9 cellular contexts compared by ENCODE assay signal in the genomic region with DNA sequence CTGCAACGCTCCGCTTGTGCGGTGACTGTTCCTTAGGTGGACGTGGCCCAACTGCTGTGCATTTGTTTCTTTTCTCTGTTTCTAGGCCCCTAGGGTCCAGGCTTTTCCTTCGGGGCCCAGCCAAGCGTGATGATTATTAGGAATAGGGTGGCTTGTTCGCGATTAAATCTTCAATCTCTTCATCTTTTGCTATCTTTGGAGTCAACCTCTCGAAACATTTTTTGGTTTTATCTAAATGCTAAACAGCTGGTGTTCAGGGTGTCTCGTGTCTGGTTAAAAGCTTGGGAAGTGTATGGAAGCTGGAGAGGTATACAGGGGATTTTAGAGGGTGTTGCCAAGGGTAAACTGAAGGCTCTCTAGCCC. TPM values are rescaled to one million over a fixed set of nuclear protein-coding genes. Genes with fewer than 3 reads are reported as not detected.
DNase-seq lines count a peak whose midpoint lies in the region; ATAC-seq lines count a peak whose summit lies in the region.
"Had no signal": no experiment of that assay in that cellular context is flagged by ENCODE, and none has a peak within 500 bp of the region (broad histone marks: within the 10 kb centered on the region; RNA-seq: fewer than 3 reads in every experiment).

No MANE protein-coding gene starts in this region.

- H3K27ac Mint-ChIP-seq in activated naive CD8-positive, alpha-beta T cell treated with anti-CD3 and anti-CD28 coated beads, Interleukin-2, amount 50 U/mL, for 24 hours = no peak overlapping the region

- peak overlapping the region; percentile 18 for H3K4me3 Mint-ChIP-seq in activated naive CD8-positive, alpha-beta T cell treated with anti-CD3 and anti-CD28 coated beads, Interleukin-2, amount 50 U/mL, for 24 hours

- H3K27me3 Mint-ChIP-seq in activated naive CD8-positive, alpha-beta T cell treated with anti-CD3 and anti-CD28 coated beads, Interleukin-2, amount 50 U/mL, for 24 hours = peaks cover 61% of the 10 kb centered on the region

- H3K4me3 ChIP-seq in right cardiac atrium (ENCODE audit: low read length) (peak overlapping the region; percentile 74), mesodermal cell (ENCODE audit: extremely low read depth, insufficient read depth, low read length, poor library complexity, severe bottlenecking) (peak overlapping the region; percentile 44), aorta (ENCODE audit: low read length in 2 of 2) (peak overlapping the region; percentile 72 to 74)

- H3K4me1 ChIP-seq in right cardiac atrium (ENCODE audit: control insufficient read depth, insufficient read depth, low read length) (peaks cover 2% of the 10 kb centered on the region), mesodermal cell (ENCODE audit: control insufficient read depth, insufficient read depth, low read length, poor library complexity, severe bottlenecking) (peaks cover 7% of the 10 kb centered on the region), aorta (ENCODE audit: control insufficient read depth in 1 of 2, insufficient read depth in 2 of 2, low read length in 2 of 2) (peaks cover 0 to 1% of the 10 kb centered on the region in 2 donors)

- ATAC-seq in right cardiac atrium (no peak), Right ventricle myocardium superior (ENCODE audit: poor library complexity) (no peak), aorta (ENCODE audit: low FRiP score) (no peak), HG02970 (IDR thresholded peaks at IDR 0.05; ENCODE audit: low FRiP score, unreplicated experiment) (no peak), GM18867 (IDR thresholded peaks at IDR 0.05; ENCODE audit: unreplicated experiment) (no peak)
- ATAC-seq in activated naive CD8-positive, alpha-beta T cell treated with anti-CD3 and anti-CD28 coated beads, Interleukin-2, amount 50 U/mL, for 24 hours = no peak

- H3K4me1 Mint-ChIP-seq in activated naive CD8-positive, alpha-beta T cell treated with anti-CD3 and anti-CD28 coated beads, Interleukin-2, amount 50 U/mL, for 24 hours = peaks cover 11% of the 10 kb centered on the region

- H3K36me3 ChIP-seq in mesodermal cell (ENCODE audit: control insufficient read depth, insufficient read depth, low read length) (no peaks in the 10 kb centered on the region), aorta (ENCODE audit: control insufficient read depth in 1 of 2, insufficient read depth in 2 of 2, low read length in 1 of 2) (no peaks in the 10 kb centered on the region)

- no peaks in the 10 kb centered on the region for H3K9me3 ChIP-seq in right cardiac atrium (ENCODE audit: control insufficient read depth, low read length)
- H3K9me3 ChIP-seq in mesodermal cell (ENCODE audit: control insufficient read depth, low read length) = no peaks in the 10 kb centered on the region
- H3K9me3 ChIP-seq in aorta (ENCODE audit: control insufficient read depth, low read length) = no peaks in the 10 kb centered on the region

- 5% methylated on average over 10 of the region's 10 CpGs for WGBS in right cardiac atrium
- WGBS in mesodermal cell (ENCODE audit: insufficient coverage in 2 of 2), 2 experiments = 14 to 16% methylated on average over 6 to 9 of the region's 10 CpGs
- WGBS in aorta, 2 donors = 1 to 2% methylated on average over 10 of the region's 10 CpGs

- no peak for DNase-seq in right cardiac atrium
- no peak for DNase-seq in Right ventricle myocardium superior
- DNase-seq in activated naive CD8-positive, alpha-beta T cell treated with anti-CD3 and anti-CD28 coated beads, Interleukin-2, amount 50 U/mL, for 24 hours = no peak
- DNase-seq in aorta = no peak
- no peak for DNase-seq in globus pallidus (ENCODE audit: low spot score)

- H3K27me3 ChIP-seq in right cardiac atrium (ENCODE audit: control insufficient read depth, insufficient read depth) (no peaks in the 10 kb centered on the region), aorta (ENCODE audit: control insufficient read depth in 1 of 2, insufficient read depth in 2 of 2, low read length in 1 of 2) (no peaks in the 10 kb centered on the region)

- H3K27ac ChIP-seq in right cardiac atrium (ENCODE audit: low read length) (no peak overlapping the region), mesodermal cell (ENCODE audit: low read depth, low read length, severe bottlenecking) (no peak overlapping the region), aorta (ENCODE audit: low read depth in 1 of 2, low read length in 2 of 2) (no peak overlapping the region)

- no peaks in the 10 kb centered on the region for H3K9me3 Mint-ChIP-seq in activated naive CD8-positive, alpha-beta T cell treated with anti-CD3 and anti-CD28 coated beads, Interleukin-2, amount 50 U/mL, for 24 hours

- H3K36me3 Mint-ChIP-seq in activated naive CD8-positive, alpha-beta T cell treated with anti-CD3 and anti-CD28 coated beads, Interleukin-2, amount 50 U/mL, for 24 hours (ENCODE audit: low read depth) = peaks cover 2% of the 10 kb centered on the region

- intact Hi-C loops in right cardiac atrium (cut with DNase I) (no loop called here), Right ventricle myocardium superior (cut with DNase I) (no loop called here), aorta (cut with DNase I) (loop anchor here in 1 of 2 donors (10.0 kb wide), 1 partner anchor 51 kb away; no protein-coding TSS in a partner anchor)

RNA-seq across cellular contexts. Expression of a gene that starts 0.8 kb away (rescaled TPM):
- under 1 TPM in 3 of 4 donors, not detected in 1; 0.14 to 0.31 (median 0.20) TPM for total RNA-seq in right cardiac atrium
- 0.14 TPM for polyA plus RNA-seq in right cardiac atrium
- total RNA-seq in Right ventricle myocardium superior = not detected
- polyA plus RNA-seq in mesodermal cell (2013, experiment 1 of 2) = 1.2 TPM
- polyA plus RNA-seq in mesodermal cell (2013, experiment 2 of 2) = 0.86 TPM
- 10 to 100 TPM in 1 of 2 donors, 1 to 10 TPM in 1; 9.2 to 18.1 TPM for total RNA-seq in aorta
- 10 to 100 TPM in 1 of 2 donors, 1 to 10 TPM in 1; 4.5 to 11.0 TPM for polyA plus RNA-seq in aorta
- total RNA-seq: left lobe of liver had no signal
